ENCODE assay signal across 2 cellular contexts in the genomic region with DNA sequence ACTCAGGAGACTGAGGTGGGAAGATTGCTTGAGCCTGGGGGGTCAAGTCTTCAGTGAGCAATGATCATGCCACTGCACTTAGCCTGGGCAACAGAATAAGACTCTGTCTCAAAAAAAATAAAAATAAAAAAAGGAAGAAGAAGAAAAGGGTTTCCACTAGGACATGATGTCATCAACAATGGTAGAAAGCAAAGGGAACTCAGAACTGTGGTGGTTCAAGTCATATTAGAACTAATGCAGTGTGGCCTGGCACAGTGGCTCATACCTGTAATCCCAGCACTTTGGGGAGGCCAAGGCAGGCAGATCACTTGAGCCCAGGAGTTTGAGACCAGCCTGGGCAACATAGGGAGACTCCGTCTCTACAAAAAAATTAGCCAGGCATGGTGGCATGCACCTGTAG.
TF ChIP-seq lines count a peak whose summit lies in the region.
"Not testable (repeated sequence)": the region's sequence is repeated elsewhere in the genome, so short reads cannot be mapped to it uniquely, and the experiment has no call there.

No MANE protein-coding gene starts in this region.

TF ChIP-seq in HEK293, 187 proteins besides CTCF, POLR2A, EP300 and RAD21:
- peak; percentile 31; the same call in 1 of the 2 replicates for TF ChIP-seq ATF2 (tag by site-specific recombination; IDR thresholded peaks at IDR 0.05; ENCODE audit: low read depth)

TF ChIP-seq in HepG2, 621 proteins besides CTCF, POLR2A, EP300 and RAD21:
- TF ChIP-seq ATF7 (IDR thresholded peaks at IDR 0.05) = peak; percentile 88
- not testable (repeated sequence) for TF ChIP-seq ATF7 (CRISPR knock-in tag; IDR thresholded peaks at IDR 0.05)
